Comparison of ENCODE assay signal across 12 cellular contexts in genomic region chr6:16437984-16438383, GRCh38.
DNase-seq lines count a peak whose midpoint lies in the region; ATAC-seq and TF ChIP-seq lines count a peak whose summit lies in the region.
"Had no signal": no experiment of that assay in that cellular context is flagged by ENCODE, and none has a peak within 500 bp of the region (broad histone marks: within the 10 kb centered on the region; RNA-seq: fewer than 3 reads in every experiment).

No MANE protein-coding gene starts in this region.

- H3K4me1 Mint-ChIP-seq in activated CD4-positive, alpha-beta T cell treated with anti-CD3 and anti-CD28 coated beads, Interleukin-2, amount 10 ng/mL, durations not matched to agents 24 days and 14 days, result peaks cover 56% of the 10 kb centered on the region
- H3K4me1 Mint-ChIP-seq in central memory CD8-positive, alpha-beta T cell, result peaks cover 73% of the 10 kb centered on the region
- H3K4me1 Mint-ChIP-seq: endodermal cell had no signal

- DNase-seq in T follicular helper cell (ENCODE audit: low read depth), result peak; percentile 20
- peak; percentile 67 for DNase-seq in activated CD4-positive, alpha-beta T cell treated with anti-CD3 and anti-CD28 coated beads, Interleukin-2, amount 10 ng/mL, durations not matched to agents 24 days and 14 days
- DNase-seq in central memory CD8-positive, alpha-beta T cell (ENCODE audit: low spot score in 2 of 2), result no peak
- peak; percentile 32 for DNase-seq in stimulated activated CD4-positive, alpha-beta T cell treated with anti-CD3 and anti-CD28 coated beads, Interleukin-4, amount 100 ng/mL, for 1 hour
- DNase-seq in tibial nerve (ENCODE audit: low spot score in 2 of 2), result no peak
- no peak for DNase-seq in suprapubic skin (ENCODE audit: low spot score in 2 of 2)
- DNase-seq in gastrocnemius medialis, result no peak
- DNase-seq: endodermal cell, midbrain, NCI-H1092 treated with DMSO at 0.1 percent for 48 hours, SHP77 treated with DMSO at 0.1 percent for 48 hours had no signal

- no peak for TF ChIP-seq EP300 in tibial nerve (IDR thresholded peaks at IDR 0.05)
- TF ChIP-seq EP300 in suprapubic skin (IDR thresholded peaks at IDR 0.05), result no peak

- H3K27me3 ChIP-seq in tibial nerve, result no peaks in the 10 kb centered on the region
- no peaks in the 10 kb centered on the region for H3K27me3 ChIP-seq in suprapubic skin
- H3K27me3 ChIP-seq in gastrocnemius medialis, result no peaks in the 10 kb centered on the region
- H3K27me3 ChIP-seq: breast epithelium had no signal

- H3K4me1 ChIP-seq in tibial nerve (peaks cover 0 to 27% (median 8%) of the 10 kb centered on the region in 4 donors), suprapubic skin (peaks cover 25% of the 10 kb centered on the region), gastrocnemius medialis (peaks cover 16 to 41% of the 10 kb centered on the region in 2 donors)
- H3K4me1 ChIP-seq: breast epithelium had no signal

- no peak for TF ChIP-seq CTCF in tibial nerve (IDR thresholded peaks at IDR 0.05)
- no peak for TF ChIP-seq CTCF in suprapubic skin (IDR thresholded peaks at IDR 0.05)
- TF ChIP-seq CTCF in gastrocnemius medialis (IDR thresholded peaks at IDR 0.05 in 4 of 5, conservative IDR thresholded peaks at IDR 0.05 in 1 of 5), result no peak

- H3K27me3 Mint-ChIP-seq in activated CD4-positive, alpha-beta T cell treated with anti-CD3 and anti-CD28 coated beads, Interleukin-2, amount 10 ng/mL, durations not matched to agents 24 days and 14 days, result no peaks in the 10 kb centered on the region
- no peaks in the 10 kb centered on the region for H3K27me3 Mint-ChIP-seq in central memory CD8-positive, alpha-beta T cell

- in situ Hi-C loops in gastrocnemius medialis (cut with MboI; ENCODE audit: low sequenced_read_pairs in 4 of 4), result no loop called here

- peak overlapping the region; percentile 82 for H3K27ac Mint-ChIP-seq in activated CD4-positive, alpha-beta T cell treated with anti-CD3 and anti-CD28 coated beads, Interleukin-2, amount 10 ng/mL, durations not matched to agents 24 days and 14 days
- peak overlapping the region; percentile 93 for H3K27ac Mint-ChIP-seq in central memory CD8-positive, alpha-beta T cell (ENCODE audit: low read depth)
- H3K27ac Mint-ChIP-seq: endodermal cell had no signal

- intact Hi-C loops in activated CD4-positive, alpha-beta T cell treated with anti-CD3 and anti-CD28 coated beads, Interleukin-2, amount 10 ng/mL, durations not matched to agents 24 days and 14 days (cut with micrococcal nuclease), result loop anchor here (1.0 kb wide), 1 partner anchor 17 kb away; no protein-coding TSS in a partner anchor
- intact Hi-C loops in gastrocnemius medialis (cut with DNase I; ENCODE audit: low total_unique reads), result no loop called here

- peaks cover 8% of the 10 kb centered on the region for H3K9me3 Mint-ChIP-seq in activated CD4-positive, alpha-beta T cell treated with anti-CD3 and anti-CD28 coated beads, Interleukin-2, amount 10 ng/mL, durations not matched to agents 24 days and 14 days
- no peaks in the 10 kb centered on the region for H3K9me3 Mint-ChIP-seq in central memory CD8-positive, alpha-beta T cell
- H3K9me3 Mint-ChIP-seq: endodermal cell had no signal

- no peak for TF ChIP-seq POLR2A in tibial nerve (IDR thresholded peaks at IDR 0.05)
- TF ChIP-seq POLR2A in suprapubic skin (IDR thresholded peaks at IDR 0.05), result no peak
- no peak for TF ChIP-seq POLR2A in gastrocnemius medialis (IDR thresholded peaks at IDR 0.05)

- no peaks in the 10 kb centered on the region for H3K9me3 ChIP-seq in tibial nerve
- H3K9me3 ChIP-seq in suprapubic skin, result no peaks in the 10 kb centered on the region
- H3K9me3 ChIP-seq in gastrocnemius medialis, result no peaks in the 10 kb centered on the region
- H3K9me3 ChIP-seq: breast epithelium had no signal

- no peak overlapping the region for H3K4me3 ChIP-seq in tibial nerve
- no peak overlapping the region for H3K4me3 ChIP-seq in suprapubic skin
- no peak overlapping the region for H3K4me3 ChIP-seq in gastrocnemius medialis
- H3K4me3 ChIP-seq: breast epithelium had no signal

- H3K36me3 ChIP-seq in tibial nerve (no peaks in the 10 kb centered on the region), suprapubic skin (no peaks in the 10 kb centered on the region), gastrocnemius medialis (no peaks in the 10 kb centered on the region)
- H3K36me3 ChIP-seq: breast epithelium had no signal

- peaks cover 36% of the 10 kb centered on the region for H3K36me3 Mint-ChIP-seq in activated CD4-positive, alpha-beta T cell treated with anti-CD3 and anti-CD28 coated beads, Interleukin-2, amount 10 ng/mL, durations not matched to agents 24 days and 14 days (ENCODE audit: low read depth)
- peaks cover 28% of the 10 kb centered on the region for H3K36me3 Mint-ChIP-seq in central memory CD8-positive, alpha-beta T cell (ENCODE audit: insufficient read depth)

- WGBS in tibial nerve, 2 donors, result 63 to 70% methylated on average over 3 of the region's 3 CpGs
- 37% methylated on average over 3 of the region's 3 CpGs for WGBS in suprapubic skin

- H3K27ac ChIP-seq in tibial nerve (no peak overlapping the region), suprapubic skin (no peak overlapping the region), gastrocnemius medialis (no peak overlapping the region)
- H3K27ac ChIP-seq: breast epithelium had no signal

- H3K4me3 Mint-ChIP-seq in activated CD4-positive, alpha-beta T cell treated with anti-CD3 and anti-CD28 coated beads, Interleukin-2, amount 10 ng/mL, durations not matched to agents 24 days and 14 days, result peak overlapping the region; percentile 76
- H3K4me3 Mint-ChIP-seq in central memory CD8-positive, alpha-beta T cell, result peak overlapping the region; percentile 76
- H3K4me3 Mint-ChIP-seq: endodermal cell had no signal

- peak; percentile 47 for ATAC-seq in central memory CD8-positive, alpha-beta T cell (replicated peaks; ENCODE audit: extremely low read depth, poor library complexity, severe bottlenecking)
- no peak for ATAC-seq in gastrocnemius medialis

Comparison
In these comparisons a context has a peak if more than half of its experiments do, and no peak if none do; other contexts are left out.
1. DNase-seq: peak in T follicular helper cell (single experiment), activated CD4-positive, alpha-beta T cell treated with anti-CD3 and anti-CD28 coated beads, Interleukin-2, amount 10 ng/mL, durations not matched to agents 24 days and 14 days (single experiment) and stimulated activated CD4-positive, alpha-beta T cell treated with anti-CD3 and anti-CD28 coated beads, Interleukin-4, amount 100 ng/mL, for 1 hour (single experiment); none in central memory CD8-positive, alpha-beta T cell (0 of 2), tibial nerve (0 of 2), suprapubic skin (0 of 2) and gastrocnemius medialis (0 of 2).